5 cellular contexts compared by ENCODE assay signal in the genomic region with DNA sequence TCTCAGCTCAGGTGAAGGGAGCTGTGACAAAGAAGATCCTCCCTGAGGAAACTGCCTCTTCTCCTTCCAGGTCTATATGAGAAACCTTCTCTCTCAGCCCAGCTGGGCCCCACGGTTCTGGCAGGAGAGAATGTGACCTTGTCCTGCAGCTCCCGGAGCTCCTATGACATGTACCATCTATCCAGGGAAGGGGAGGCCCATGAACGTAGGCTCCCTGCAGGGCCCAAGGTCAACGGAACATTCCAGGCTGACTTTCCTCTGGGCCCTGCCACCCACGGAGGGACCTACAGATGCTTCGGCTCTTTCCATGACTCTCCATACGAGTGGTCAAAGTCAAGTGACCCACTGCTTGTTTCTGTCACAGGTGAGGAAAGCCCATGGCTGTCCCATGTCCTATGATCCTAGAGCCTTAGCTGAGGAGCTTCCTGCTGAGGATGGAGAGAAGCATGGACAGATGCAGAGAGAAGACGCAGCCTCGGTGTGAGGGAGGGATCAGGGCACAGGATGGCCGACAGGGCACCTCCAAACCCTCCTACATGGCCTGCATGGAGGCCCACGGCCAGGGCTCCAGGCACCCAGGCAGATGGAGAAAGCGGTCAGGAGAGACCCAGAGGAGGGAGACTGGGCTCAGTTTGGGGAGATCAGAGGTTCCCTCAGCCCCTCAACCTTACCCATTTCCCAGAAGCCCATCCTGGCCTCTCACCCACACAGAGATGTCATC. TPM values are rescaled to one million over a fixed set of nuclear protein-coding genes. Genes with fewer than 3 reads are reported as not detected.
"Had no signal": no experiment of that assay in that cellular context is flagged by ENCODE, and none has a peak within 500 bp of the region (broad histone marks: within the 10 kb centered on the region; RNA-seq: fewer than 3 reads in every experiment).

No MANE protein-coding gene starts in this region.

RNA-seq across cellular contexts. Expression of a gene that starts 5.7 kb away (rescaled TPM):
- total RNA-seq: GM23338, H1, H9, HT-29, IMR-90 had no signal
- polyA plus RNA-seq: GM23338, H1, IMR-90 had no signal

RNA-seq across cellular contexts. Expression of a gene that starts 28.2 kb away (rescaled TPM):
- total RNA-seq: GM23338, H1, H9, HT-29, IMR-90 had no signal
- polyA plus RNA-seq: GM23338, H1, IMR-90 had no signal

RNA-seq across cellular contexts. Expression of a gene that starts 36.9 kb away (rescaled TPM):
- total RNA-seq: GM23338, H1, H9, HT-29, IMR-90 had no signal
- polyA plus RNA-seq: GM23338, H1, IMR-90 had no signal

RNA-seq across cellular contexts. Expression of a gene that starts 41.0 kb away (rescaled TPM):
- total RNA-seq: GM23338, H1, H9, HT-29, IMR-90 had no signal
- polyA plus RNA-seq: GM23338, H1, IMR-90 had no signal

RNA-seq across cellular contexts. Expression of a gene that starts 51.0 kb away (rescaled TPM):
- total RNA-seq: GM23338, H1, H9, HT-29, IMR-90 had no signal
- polyA plus RNA-seq: GM23338, H1, IMR-90 had no signal
